In genomic region chr3:48528754-48529153, GRCh38 we compare ENCODE assay signal across 23 cellular contexts. TPM values are rescaled to one million over a fixed set of nuclear protein-coding genes. Genes with fewer than 3 reads are reported as not detected.
DNase-seq lines count a peak whose midpoint lies in the region; ATAC-seq, FAIRE-seq and TF ChIP-seq lines count a peak whose summit lies in the region.
"Had no signal": no experiment of that assay in that cellular context is flagged by ENCODE, and none has a peak within 500 bp of the region (broad histone marks: within the 10 kb centered on the region; RNA-seq: fewer than 3 reads in every experiment).

No MANE protein-coding gene starts in this region.

- no peak overlapping the region for H3K27ac ChIP-seq in kidney (ENCODE audit: low read depth in 2 of 2, low read length in 2 of 2)
- H3K27ac ChIP-seq in upper lobe of right lung: no peak overlapping the region
- H3K27ac ChIP-seq: tibial artery had no signal

- no peaks in the 10 kb centered on the region for H3K36me3 ChIP-seq in kidney (ENCODE audit: control insufficient read depth in 1 of 2, insufficient read depth in 2 of 2, low read length in 2 of 2)
- no peaks in the 10 kb centered on the region for H3K36me3 ChIP-seq in upper lobe of right lung

- H3K4me3 ChIP-seq in kidney (ENCODE audit: low read length in 2 of 2) (no peak overlapping the region), upper lobe of right lung (no peak overlapping the region)
- H3K4me3 ChIP-seq: tibial artery had no signal

- H3K27me3 ChIP-seq in upper lobe of right lung: no peaks in the 10 kb centered on the region
- H3K27me3 ChIP-seq: tibial artery had no signal

- TF ChIP-seq CTCF in kidney (IDR thresholded peaks at IDR 0.05; ENCODE audit: borderline replicate concordance, extremely low read depth, insufficient read depth) (no peak), upper lobe of right lung (IDR thresholded peaks at IDR 0.05) (no peak)

- no peak for FAIRE-seq in kidney (lab: Jason Lieb, UNC)
- FAIRE-seq: astrocyte, islet of Langerhans had no signal

- intact Hi-C loops in kidney (cut with DNase I): no loop called here
- intact Hi-C loops in upper lobe of right lung (cut with DNase I): no loop called here

- H3K4me1 ChIP-seq in kidney (ENCODE audit: control insufficient read depth in 1 of 2, insufficient read depth in 1 of 2, low read depth in 1 of 2, low read length in 2 of 2) (no peaks in the 10 kb centered on the region), upper lobe of right lung (no peaks in the 10 kb centered on the region)
- H3K4me1 ChIP-seq: tibial artery had no signal

- peak; percentile 26 for DNase-seq in LHCN-M2 (ENCODE audit: low read depth)
- peak; percentile 95 for DNase-seq in SIG-M5 treated with dmso at 0.1 percent for 504 hours (lab: John Stamatoyannopoulos, UW; ENCODE audit: unreplicated experiment)
- DNase-seq in kidney: peak; percentile 15
- DNase-seq in upper lobe of right lung: no peak
- DNase-seq in NCI-H2029 treated with DMSO at 0.1 percent for 48 hours (lab: John Stamatoyannopoulos, UW): no peak
- DNase-seq: activated CD4-positive, alpha-beta T cell treated with anti-CD3 and anti-CD28 coated beads, Interleukin-2, amount 50 U/mL, for 48 hours; activated naive CD4-positive, alpha-beta T cell treated with anti-CD3 and anti-CD28 coated beads, Interleukin-2, amount 50 U/mL, for 16 hours; activated T-cell treated with anti-CD3 and anti-CD28 coated beads, Interleukin-2, amount 50 U/mL, for 1 hour; Calu3; EL; GOT3; naive B cell; NCI-H2081 treated with DMSO at 0.1 percent for 48 hours; NCI-H510A; SHP77 treated with DMSO at 0.1 percent for 48 hours; stimulated activated naive CD8-positive, alpha-beta T cell treated with anti-CD3 and anti-CD28 coated beads, Interleukin-15, Interleukin-2, amounts not matched to agents 100 U/mL and 50 U/mL, for 24 hours; T-helper 2 cell; tibial artery had no signal

- H3K9me3 ChIP-seq in kidney (ENCODE audit: control insufficient read depth in 1 of 2, low read length in 2 of 2) (no peaks in the 10 kb centered on the region), upper lobe of right lung (no peaks in the 10 kb centered on the region)
- H3K9me3 ChIP-seq: tibial artery had no signal

- H3K9ac ChIP-seq in kidney (ENCODE audit: low read length in 2 of 2): no peak overlapping the region

- peak; percentile 59 for ATAC-seq in upper lobe of right lung
- no peak for ATAC-seq in HG03175 (IDR thresholded peaks at IDR 0.05; ENCODE audit: unreplicated experiment)
- no peak for ATAC-seq in GM19395 (IDR thresholded peaks at IDR 0.05; ENCODE audit: unreplicated experiment)
- ATAC-seq: stimulated activated naive CD8-positive, alpha-beta T cell treated with anti-CD3 and anti-CD28 coated beads, Interleukin-15, Interleukin-2, amounts not matched to agents 100 U/mL and 50 U/mL, for 24 hours had no signal

RNA-seq across cellular contexts. Expression of gene SHISA5, which starts 24.8 kb away (rescaled TPM):
- total RNA-seq in LHCN-M2 (2014; rRNA removed) (192 and 227 TPM in 2 replicates), kidney (214 TPM), upper lobe of right lung (163 TPM)
- polyA plus RNA-seq in LHCN-M2 (2012): 259 TPM
- 157 TPM for polyA plus RNA-seq in kidney (ENCODE audit: insufficient read depth, low read depth, low replicate concordance)

RNA-seq across cellular contexts. Expression of gene PFKFB4, which starts 27.8 kb away (rescaled TPM):
- total RNA-seq in LHCN-M2 (2014; rRNA removed): 22.1 and 22.6 TPM in 2 replicates
- polyA plus RNA-seq in LHCN-M2 (2012): 18.5 TPM
- total RNA-seq in kidney: 4.6 TPM
- 2.1 TPM for polyA plus RNA-seq in kidney (ENCODE audit: insufficient read depth, low read depth, low replicate concordance)
- 11.0 TPM for total RNA-seq in upper lobe of right lung

RNA-seq across cellular contexts. Expression of gene UCN2, which starts 34.8 kb away (rescaled TPM):
- total RNA-seq in LHCN-M2 (2014; rRNA removed) (1.7 and 1.8 TPM in 2 replicates), kidney (not detected), upper lobe of right lung (not detected)
- 0.78 TPM for polyA plus RNA-seq in LHCN-M2 (2012)
- not detected for polyA plus RNA-seq in kidney (ENCODE audit: insufficient read depth, low read depth, low replicate concordance)
- total RNA-seq: skeletal muscle tissue had no signal

Comparison
In these comparisons a context has a peak if more than half of its experiments do, and no peak if none do; other contexts are left out.
1. DNase-seq: peak in LHCN-M2 (single experiment), SIG-M5 treated with dmso at 0.1 percent for 504 hours (single experiment) and kidney (single experiment); none in upper lobe of right lung (single experiment) and NCI-H2029 treated with DMSO at 0.1 percent for 48 hours (single experiment).